Comparison of ENCODE assay signal across 24 cellular contexts in the genomic region with DNA sequence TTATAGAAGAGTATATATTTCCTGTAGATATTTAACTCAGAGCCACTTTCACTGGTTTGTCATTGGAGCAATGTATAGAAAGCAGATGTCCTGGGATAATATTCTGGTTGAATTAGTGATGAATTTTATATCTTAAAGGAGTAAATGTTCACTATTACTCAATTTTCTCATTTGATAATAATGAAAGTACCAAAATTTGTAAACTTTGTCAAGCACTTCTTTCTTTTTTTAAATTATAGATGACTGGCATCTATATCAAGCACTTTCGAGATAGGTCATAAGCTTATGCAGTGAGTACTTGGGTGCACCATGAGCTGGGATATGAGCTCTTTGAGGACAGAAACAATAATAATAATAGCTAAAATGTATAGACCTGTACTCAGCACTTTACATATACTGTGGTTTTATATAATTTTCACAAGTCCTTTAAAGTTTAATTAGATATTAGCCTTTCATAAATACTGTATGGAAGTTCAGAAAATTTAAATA.
"Had no signal": no experiment of that assay in that cellular context is flagged by ENCODE, and none has a peak within 500 bp of the region (broad histone marks: within the 10 kb centered on the region; RNA-seq: fewer than 3 reads in every experiment).

No MANE protein-coding gene starts in this region.

- H3K9ac ChIP-seq: KMS-11, SK-N-SH had no signal

- H3K9me3 ChIP-seq: SK-N-SH had no signal

- ATAC-seq: K562, Panc1 had no signal

- FAIRE-seq: HTR-8/SVneo, K562 had no signal

- H3K9me3 Mint-ChIP-seq: IgD-negative memory B cell had no signal

- H3K4me2 ChIP-seq: KMS-11, SK-N-SH had no signal

- H3K27ac ChIP-seq: HL-60, KMS-11, RWPE1 had no signal

- DNase-seq: Kasumi-1, MV-4-11, NCI-H1048, NCI-H1105, NCI-H1417, NCI-H146, NCI-H1694 treated with DMSO at 0.1 percent for 48 hours, NCI-H1930, NCI-H2081, NCI-H2107, NCI-H2227 treated with DMSO at 0.1 percent for 48 hours, NCI-H524, NCI-H526 treated with DMSO at 0.1 percent for 48 hours, NCI-H748 treated with DMSO at 0.1 percent for 48 hours, SHP77, SK-N-SH, SW 1271 had no signal

- H3K27me3 Mint-ChIP-seq: IgD-negative memory B cell had no signal

- H3K4me3 ChIP-seq: K562 had no signal
